Comparison of ENCODE assay signal across 1 cellular context in the genomic region with DNA sequence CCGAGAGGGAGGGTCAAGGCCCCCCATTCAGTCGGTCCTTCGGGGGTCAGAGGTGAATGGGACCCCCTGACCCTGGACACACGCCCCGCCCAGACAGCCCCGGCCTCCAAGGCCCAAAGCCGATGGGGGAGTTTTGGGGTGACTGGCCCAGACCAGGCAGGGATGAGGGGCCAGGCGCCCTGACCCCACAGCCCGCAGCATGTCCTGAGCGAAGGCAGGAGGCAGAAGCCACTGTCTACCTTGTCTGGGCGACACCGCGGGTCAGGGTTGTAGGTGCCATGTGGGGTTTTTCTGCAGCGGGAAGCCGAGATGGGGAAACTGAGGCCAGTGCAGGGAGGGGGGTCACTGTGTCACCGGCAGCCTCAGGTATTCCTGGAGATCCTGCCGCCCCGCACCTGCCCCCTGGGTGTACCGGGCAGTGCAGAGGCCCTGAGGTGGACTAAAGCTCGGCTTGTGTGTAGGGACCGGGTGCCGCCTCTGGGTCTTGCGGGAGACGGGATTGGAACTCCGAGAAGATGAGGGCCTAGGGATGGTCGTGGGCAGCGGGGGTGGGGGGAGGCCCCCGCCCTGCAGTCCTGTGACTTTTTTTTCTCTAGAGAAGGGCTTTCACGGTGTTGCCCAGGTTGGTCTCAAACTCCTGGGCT.
TF ChIP-seq lines count a peak whose summit lies in the region.

No MANE protein-coding gene starts in this region.

TF ChIP-seq in endothelial cell of umbilical vein, 7 proteins besides CTCF, POLR2A, EP300 and RAD21:
- TF ChIP-seq FOS (IDR thresholded peaks at IDR 0.05; ENCODE audit: borderline replicate concordance, insufficient read depth, low read length) (no peak), GATA2 (IDR thresholded peaks at IDR 0.05; ENCODE audit: insufficient read depth, insufficient read length, low read depth, low read length) (no peak), POLR2AphosphoS5 (IDR thresholded peaks at IDR 0.05; ENCODE audit: insufficient read depth, low read depth, low read length) (no peak), MYC (IDR thresholded peaks at IDR 0.05; ENCODE audit: low read depth, low read length) (no peak), JUN (IDR thresholded peaks at IDR 0.05; ENCODE audit: borderline replicate concordance, insufficient read depth, insufficient read length, low read depth) (no peak), EZH2 (IDR thresholded peaks at IDR 0.05; ENCODE audit: borderline replicate concordance, low read depth, low read length, severe bottlenecking) (no peak)
- TF ChIP-seq, protein P1, sequence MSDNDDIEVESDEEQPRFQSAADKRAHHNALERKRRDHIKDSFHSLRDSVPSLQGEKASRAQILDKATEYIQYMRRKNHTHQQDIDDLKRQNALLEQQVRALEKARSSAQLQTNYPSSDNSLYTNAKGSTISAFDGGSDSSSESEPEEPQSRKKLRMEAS (IDR thresholded peaks at IDR 0.05; ENCODE audit: insufficient read depth, insufficient read length) = no peak
